In genomic region chr11:68872216-68873003, GRCh38 we compare ENCODE assay signal across 18 cellular contexts. TPM values are rescaled to one million over a fixed set of nuclear protein-coding genes. Genes with fewer than 3 reads are reported as not detected.
DNase-seq lines count a peak whose midpoint lies in the region; ATAC-seq and TF ChIP-seq lines count a peak whose summit lies in the region.
"Had no signal": no experiment of that assay in that cellular context is flagged by ENCODE, and none has a peak within 500 bp of the region (broad histone marks: within the 10 kb centered on the region; RNA-seq: fewer than 3 reads in every experiment).

No MANE protein-coding gene starts in this region.

- in situ Hi-C loops in brain microvascular endothelial cell (cut with HindIII; ENCODE audit: low pct_ligation_motif_present, low sequenced_read_pairs), result loop anchor here (25.0 kb wide), 1 partner anchor 235 kb away; no protein-coding TSS in a partner anchor

- no peak overlapping the region for H3K27ac ChIP-seq in brain microvascular endothelial cell

- TF ChIP-seq CTCF in brain microvascular endothelial cell (IDR thresholded peaks at IDR 0.05; ENCODE audit: low read depth, low read length, missing control alignments), result no peak

- ATAC-seq in left ventricle myocardium superior (peak; percentile 45), Right ventricle myocardium inferior (no peak)

- H3K4me3 ChIP-seq in brain microvascular endothelial cell (ENCODE audit: low read depth, low read length), result no peak overlapping the region

- H3K27me3 ChIP-seq in brain microvascular endothelial cell (replicated peaks), result peaks cover 2% of the 10 kb centered on the region

- DNase-seq in left ventricle myocardium superior, result no peak
- no peak for DNase-seq in Right ventricle myocardium inferior (ENCODE audit: missing footprints)
- peak; percentile 43 for DNase-seq in brain microvascular endothelial cell
- peak; percentile 69 for DNase-seq in hepatic stellate cell (ENCODE audit: low spot score)
- DNase-seq in NCI-H446 (lab: John Stamatoyannopoulos, UW), result no peak
- no peak for DNase-seq in NCI-H2081 treated with DMSO at 0.1 percent for 48 hours (lab: John Stamatoyannopoulos, UW)
- no peak for DNase-seq in MV-4-11 (lab: John Stamatoyannopoulos, UW)
- no peak for DNase-seq in NCI-H2107 (lab: John Stamatoyannopoulos, UW)
- DNase-seq: amygdala; CD8-positive, alpha-beta memory T cell; cortex of kidney; DMS79; KG1; NCI-H1048; NCI-H69; nephron progenitor cell; SIG-M5; T-helper 1 cell had no signal

- no peaks in the 10 kb centered on the region for H3K36me3 ChIP-seq in brain microvascular endothelial cell (replicated peaks)

- intact Hi-C loops in left ventricle myocardium superior (cut with micrococcal nuclease), result no loop called here
- intact Hi-C loops in Right ventricle myocardium inferior (cut with DNase I), result no loop called here

RNA-seq across cellular contexts. Expression of gene CPT1A, which starts 30.7 kb away (rescaled TPM):
- total RNA-seq in left ventricle myocardium superior (81.7 TPM), Right ventricle myocardium inferior (83.3 TPM)

RNA-seq across cellular contexts. Expression of gene MRPL21, which starts 31.2 kb away (rescaled TPM):
- 106 TPM for total RNA-seq in left ventricle myocardium superior
- 120 TPM for total RNA-seq in Right ventricle myocardium inferior

RNA-seq across cellular contexts. Expression of gene IGHMBP2, which starts 31.3 kb away (rescaled TPM):
- total RNA-seq in left ventricle myocardium superior (14.7 TPM), Right ventricle myocardium inferior (13.8 TPM)

Comparison
In these comparisons a context has a peak if more than half of its experiments do, and no peak if none do; other contexts are left out.
1. DNase-seq: peak in brain microvascular endothelial cell (single experiment) and hepatic stellate cell (single experiment); none in left ventricle myocardium superior (single experiment), Right ventricle myocardium inferior (single experiment), NCI-H446 (0 of 2), NCI-H2081 treated with DMSO at 0.1 percent for 48 hours (single experiment), MV-4-11 (single experiment) and NCI-H2107 (single experiment).